ENCODE assay signal across 1 cellular context in genomic region chr20:62404761-62405107, GRCh38.
TF ChIP-seq lines count a peak whose summit lies in the region.

No MANE protein-coding gene starts in this region.

TF ChIP-seq in H1, 55 proteins besides CTCF, POLR2A, EP300 and RAD21:
- no peak for TF ChIP-seq ZNF274 (IDR thresholded peaks at IDR 0.05; ENCODE audit: borderline replicate concordance, extremely low read depth, low read length)
